ENCODE assay signal across 8 cellular contexts in the genomic region with DNA sequence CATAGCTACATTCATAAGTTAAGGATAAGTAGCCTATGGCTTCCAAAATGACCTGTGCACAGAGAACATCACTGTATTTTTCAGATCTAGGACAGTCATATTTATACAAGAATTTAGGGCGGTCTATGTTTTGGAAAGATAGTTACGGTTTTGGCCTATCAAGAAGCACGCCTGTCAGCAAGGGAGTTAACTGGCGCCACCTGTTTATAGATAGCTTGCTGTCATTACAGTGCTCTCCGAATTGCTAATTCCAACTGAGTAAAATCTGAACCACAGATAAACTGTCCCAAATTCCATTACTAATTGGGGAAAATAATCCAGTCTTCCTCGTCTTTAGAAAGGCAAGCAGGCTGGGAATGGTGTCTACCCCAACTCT. TPM values are rescaled to one million over a fixed set of nuclear protein-coding genes. Genes with fewer than 3 reads are reported as not detected.
A peak's percentile ranks its signal among the peaks of the same experiment; 100 is the strongest.
DNase-seq lines count a peak whose midpoint lies in the region; ATAC-seq and TF ChIP-seq lines count a peak whose summit lies in the region.

No MANE protein-coding gene starts in this region.

- H3K36me3 ChIP-seq in BLaER1 treated with 17β-estradiol and CSF1 and Interleukin-3, amounts not matched to agents 10 nM and 100 nM, result no peaks in the 10 kb centered on the region
- H3K36me3 ChIP-seq in gastroesophageal sphincter, result no peaks in the 10 kb centered on the region

- DNase-seq in retinal pigment epithelial cell (ENCODE audit: low read depth) (no peak), NCI-H146 treated with DMSO at 0.1 percent for 48 hours (lab: John Stamatoyannopoulos, UW; ENCODE audit: unreplicated experiment) (no peak), NCI-H2196 treated with DMSO at 0.1 percent for 48 hours (lab: John Stamatoyannopoulos, UW; ENCODE audit: unreplicated experiment) (no peak)

- TF ChIP-seq CTCF in VCaP (conservative IDR thresholded peaks at IDR 0.05), result no peak
- no peak for TF ChIP-seq CTCF in gastroesophageal sphincter (IDR thresholded peaks at IDR 0.05)
- TF ChIP-seq CTCF in retinal pigment epithelial cell (conservative IDR thresholded peaks at IDR 0.05; ENCODE audit: low read depth, low read length), result no peak

- H3K9ac ChIP-seq in BLaER1 treated with 17β-estradiol and CSF1 and Interleukin-3, amounts not matched to agents 10 nM and 100 nM, result peak overlapping the region; percentile 81 to 89 (median 85)

- peaks cover 36 to 97% (median 93%) of the 10 kb centered on the region in 11 experiments for H3K27me3 ChIP-seq in BLaER1 treated with 17β-estradiol and CSF1 and Interleukin-3, amounts not matched to agents 10 nM and 100 nM
- H3K27me3 ChIP-seq in gastroesophageal sphincter, result no peaks in the 10 kb centered on the region

- ATAC-seq in GM19025 (IDR thresholded peaks at IDR 0.05; ENCODE audit: low read depth, unreplicated experiment), result peak; percentile 25
- ATAC-seq in HG03280 (IDR thresholded peaks at IDR 0.05; ENCODE audit: unreplicated experiment), result peak; percentile 35
- no peak for ATAC-seq in gastroesophageal sphincter

- peaks cover 0 to 14% (median 13%) of the 10 kb centered on the region in 10 experiments; a peak in 10 of 20 replicates for H3K4me1 ChIP-seq in BLaER1 treated with 17β-estradiol and CSF1 and Interleukin-3, amounts not matched to agents 10 nM and 100 nM
- H3K4me1 ChIP-seq in gastroesophageal sphincter, result peaks cover 0 to 30% (median 0%) of the 10 kb centered on the region in 3 donors

- peak overlapping the region; percentile 47 to 71 (median 63); a peak in 21 of 22 replicates for H3K4me2 ChIP-seq in BLaER1 treated with 17β-estradiol and CSF1 and Interleukin-3, amounts not matched to agents 10 nM and 100 nM

- H3K4me3 ChIP-seq in BLaER1 treated with 17β-estradiol and CSF1 and Interleukin-3, amounts not matched to agents 10 nM and 100 nM, result peak overlapping the region; percentile 50 to 76 (median 70)
- peak overlapping the region; percentile 63 to 78 for H3K4me3 ChIP-seq in gastroesophageal sphincter
- peak overlapping the region; percentile 84 for H3K4me3 ChIP-seq in retinal pigment epithelial cell (ENCODE audit: low read length)

- WGBS in gastroesophageal sphincter (ENCODE audit: low coverage in 1 of 2), 2 donors, result 0 to 39% methylated on average over 6 of the region's 6 CpGs

- H3K27ac ChIP-seq in BLaER1 treated with 17β-estradiol and CSF1 and Interleukin-3, amounts not matched to agents 10 nM and 100 nM, result peak overlapping the region; percentile 71 to 90 (median 86)
- peak overlapping the region; percentile 88 for H3K27ac ChIP-seq in VCaP
- peak overlapping the region in 3 of 4 donors; percentile 80 to 82 (median 81) for H3K27ac ChIP-seq in gastroesophageal sphincter

- TF ChIP-seq EP300 in gastroesophageal sphincter (IDR thresholded peaks at IDR 0.05), result no peak

- peaks cover 0 to 16% (median 0%) of the 10 kb centered on the region in 11 experiments; a peak in 6 of 22 replicates for H4K20me1 ChIP-seq in BLaER1 treated with 17β-estradiol and CSF1 and Interleukin-3, amounts not matched to agents 10 nM and 100 nM

- no peak for TF ChIP-seq POLR2A in gastroesophageal sphincter (IDR thresholded peaks at IDR 0.05)

- H3K9me3 ChIP-seq in BLaER1 treated with 17β-estradiol and CSF1 and Interleukin-3, amounts not matched to agents 10 nM and 100 nM (replicated peaks in 1 of 11), result no peaks in the 10 kb centered on the region
- H3K9me3 ChIP-seq in gastroesophageal sphincter, result no peaks in the 10 kb centered on the region

RNA-seq across cellular contexts. Expression of gene ABCB7, which starts 0.6 kb away (rescaled TPM):
- total RNA-seq in gastroesophageal sphincter, result 10 to 100 TPM; 44.7 to 83.7 (median 69.6) TPM
